ENCODE assay signal across 28 cellular contexts in the genomic region with DNA sequence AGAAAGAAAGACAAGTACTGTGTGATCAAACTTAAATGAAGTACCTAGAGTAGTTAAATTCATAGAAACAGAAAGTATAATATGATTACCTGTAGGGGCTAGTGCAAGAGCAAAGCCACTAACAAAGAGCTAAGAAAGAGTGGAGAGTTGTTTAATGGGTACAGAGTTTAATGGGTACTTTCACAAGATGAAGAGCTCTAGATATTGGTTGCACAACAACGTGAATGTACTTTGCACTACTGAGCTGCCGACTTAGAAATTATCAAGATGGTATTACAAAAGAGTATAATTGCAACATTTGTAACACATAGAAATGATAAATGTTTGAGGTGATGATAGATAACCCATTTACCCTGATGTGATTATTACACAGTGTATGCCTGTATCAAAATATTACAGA.
DNase-seq lines count a peak whose midpoint lies in the region; TF ChIP-seq lines count a peak whose summit lies in the region.
"Had no signal": no experiment of that assay in that cellular context is flagged by ENCODE, and none has a peak within 500 bp of the region (broad histone marks: within the 10 kb centered on the region; RNA-seq: fewer than 3 reads in every experiment).

No MANE protein-coding gene starts in this region.

- no peaks in the 10 kb centered on the region for H3K36me3 ChIP-seq in liver (ENCODE audit: control insufficient read depth in 4 of 4, insufficient read depth in 3 of 4, low read depth in 1 of 4, low read length in 3 of 4)
- H3K36me3 ChIP-seq: BE2C, Peyer's patch had no signal

- H3K4me3 ChIP-seq in liver (ENCODE audit: low read depth in 1 of 3, low read length in 3 of 3) = no peak overlapping the region
- H3K4me3 ChIP-seq: GM12878, Peyer's patch had no signal

- H3K9ac ChIP-seq in liver (ENCODE audit: low read depth in 1 of 2, low read length in 2 of 2) = no peak overlapping the region
- H3K9ac ChIP-seq: SK-N-SH had no signal

- DNase-seq in NOMO-1 (lab: John Stamatoyannopoulos, UW; ENCODE audit: unreplicated experiment in 2 of 2) = peak; percentile 45 to 52
- no peak for DNase-seq in NOMO-1 treated with dmso at 0.1 percent for 144 hours (lab: John Stamatoyannopoulos, UW; ENCODE audit: unreplicated experiment)
- DNase-seq in amniotic epithelial cell (ENCODE audit: low read depth) = peak; percentile 84
- DNase-seq in NCI-H446 treated with DMSO at 0.1 percent for 48 hours (lab: John Stamatoyannopoulos, UW) = no peak
- DNase-seq in NCI-H526 (lab: John Stamatoyannopoulos, UW) = no peak
- no peak for DNase-seq in NCI-H1930 (lab: John Stamatoyannopoulos, UW)
- DNase-seq: BE2C; CD8-positive, alpha-beta memory T cell; DMS 273 treated with DMSO at 0.1 percent for 48 hours; DMS79; EL; GDM1; Karpas-422; NCI-H1105 treated with DMSO at 0.1 percent for 48 hours; NCI-H2081; NCI-H2171 treated with DMSO at 0.1 percent for 48 hours; NCI-H524 treated with DMSO at 0.1 percent for 48 hours; NCI-H82; NK-92 treated with Interleukin-12 subunit alpha and Interleukin-12 subunit beta, amount 100 ng/mL, for 24 hours; OCI-M1; Peyer's patch; SIG-M5; SK-N-SH; SW 1271 had no signal

- H3K27ac ChIP-seq in liver (ENCODE audit: low read depth in 1 of 2, low read length in 2 of 2) = no peak overlapping the region
- H3K27ac ChIP-seq: 22Rv1, HL-60, Peyer's patch had no signal

- TF ChIP-seq RAD21 in liver (IDR thresholded peaks at IDR 0.05) = peak in 1 of 2 donors; percentile 26

- no peaks in the 10 kb centered on the region for H3K9me3 ChIP-seq in liver (ENCODE audit: control insufficient read depth in 4 of 4, low read length in 3 of 4)
- H3K9me3 ChIP-seq: BE2C, Peyer's patch, SK-N-SH had no signal

- peaks cover 0 to 4% (median 1%) of the 10 kb centered on the region in 4 donors for H3K4me1 ChIP-seq in liver (ENCODE audit: control insufficient read depth in 4 of 4, insufficient read depth in 4 of 4, low read length in 3 of 4)
- H3K4me1 ChIP-seq: Peyer's patch had no signal

- 30% methylated on average over 2 of the region's 2 CpGs for WGBS in liver

- no peaks in the 10 kb centered on the region for H3K27me3 ChIP-seq in liver (ENCODE audit: control insufficient read depth in 4 of 4, insufficient read depth in 4 of 4, low read length in 3 of 4)
- H3K27me3 ChIP-seq: BE2C, Peyer's patch had no signal

- TF ChIP-seq CTCF in liver (IDR thresholded peaks at IDR 0.05; ENCODE audit: low read depth, low read length, missing input control) = no peak

TF ChIP-seq in liver, 16 proteins besides CTCF, POLR2A, EP300 and RAD21:
- no peak for TF ChIP-seq SP1 (IDR thresholded peaks at IDR 0.05)
- peak in 1 of 2 donors; percentile 50 for TF ChIP-seq RXRA (IDR thresholded peaks at IDR 0.05)
- no peak for TF ChIP-seq GABPA (IDR thresholded peaks at IDR 0.05 in 1 of 2, conservative IDR thresholded peaks at IDR 0.05 in 1 of 2)
- TF ChIP-seq, protein P1, sequence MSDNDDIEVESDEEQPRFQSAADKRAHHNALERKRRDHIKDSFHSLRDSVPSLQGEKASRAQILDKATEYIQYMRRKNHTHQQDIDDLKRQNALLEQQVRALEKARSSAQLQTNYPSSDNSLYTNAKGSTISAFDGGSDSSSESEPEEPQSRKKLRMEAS (IDR thresholded peaks at IDR 0.05) = no peak
- TF ChIP-seq, protein P2, sequence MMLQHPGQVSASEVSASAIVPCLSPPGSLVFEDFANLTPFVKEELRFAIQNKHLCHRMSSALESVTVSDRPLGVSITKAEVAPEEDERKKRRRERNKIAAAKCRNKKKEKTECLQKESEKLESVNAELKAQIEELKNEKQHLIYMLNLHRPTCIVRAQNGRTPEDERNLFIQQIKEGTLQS (IDR thresholded peaks at IDR 0.05) = no peak
- no peak for TF ChIP-seq NR2F2 (IDR thresholded peaks at IDR 0.05)
- TF ChIP-seq TAF1 (conservative IDR thresholded peaks at IDR 0.05) = no peak
- TF ChIP-seq EGR1 (IDR thresholded peaks at IDR 0.05; ENCODE audit: low read depth in 2 of 2) = no peak
- peak; percentile 39 for TF ChIP-seq HNF4G (IDR thresholded peaks at IDR 0.05)
- TF ChIP-seq, protein P3, sequence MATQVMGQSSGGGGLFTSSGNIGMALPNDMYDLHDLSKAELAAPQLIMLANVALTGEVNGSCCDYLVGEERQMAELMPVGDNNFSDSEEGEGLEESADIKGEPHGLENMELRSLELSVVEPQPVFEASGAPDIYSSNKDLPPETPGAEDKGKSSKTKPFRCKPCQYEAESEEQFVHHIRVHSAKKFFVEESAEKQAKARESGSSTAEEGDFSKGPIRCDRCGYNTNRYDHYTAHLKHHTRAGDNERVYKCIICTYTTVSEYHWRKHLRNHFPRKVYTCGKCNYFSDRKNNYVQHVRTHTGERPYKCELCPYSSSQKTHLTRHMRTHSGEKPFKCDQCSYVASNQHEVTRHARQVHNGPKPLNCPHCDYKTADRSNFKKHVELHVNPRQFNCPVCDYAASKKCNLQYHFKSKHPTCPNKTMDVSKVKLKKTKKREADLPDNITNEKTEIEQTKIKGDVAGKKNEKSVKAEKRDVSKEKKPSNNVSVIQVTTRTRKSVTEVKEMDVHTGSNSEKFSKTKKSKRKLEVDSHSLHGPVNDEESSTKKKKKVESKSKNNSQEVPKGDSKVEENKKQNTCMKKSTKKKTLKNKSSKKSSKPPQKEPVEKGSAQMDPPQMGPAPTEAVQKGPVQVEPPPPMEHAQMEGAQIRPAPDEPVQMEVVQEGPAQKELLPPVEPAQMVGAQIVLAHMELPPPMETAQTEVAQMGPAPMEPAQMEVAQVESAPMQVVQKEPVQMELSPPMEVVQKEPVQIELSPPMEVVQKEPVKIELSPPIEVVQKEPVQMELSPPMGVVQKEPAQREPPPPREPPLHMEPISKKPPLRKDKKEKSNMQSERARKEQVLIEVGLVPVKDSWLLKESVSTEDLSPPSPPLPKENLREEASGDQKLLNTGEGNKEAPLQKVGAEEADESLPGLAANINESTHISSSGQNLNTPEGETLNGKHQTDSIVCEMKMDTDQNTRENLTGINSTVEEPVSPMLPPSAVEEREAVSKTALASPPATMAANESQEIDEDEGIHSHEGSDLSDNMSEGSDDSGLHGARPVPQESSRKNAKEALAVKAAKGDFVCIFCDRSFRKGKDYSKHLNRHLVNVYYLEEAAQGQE (IDR thresholded peaks at IDR 0.05) = no peak
- peak in 1 of 2 donors; percentile 37 for TF ChIP-seq JUND (IDR thresholded peaks at IDR 0.05)
- no peak for TF ChIP-seq YY1 (IDR thresholded peaks at IDR 0.05)
- peak; percentile 86 to 87 for TF ChIP-seq HNF4A (conservative IDR thresholded peaks at IDR 0.05)
- TF ChIP-seq FOXA2 (IDR thresholded peaks at IDR 0.05) = no peak
- TF ChIP-seq, protein P4, sequence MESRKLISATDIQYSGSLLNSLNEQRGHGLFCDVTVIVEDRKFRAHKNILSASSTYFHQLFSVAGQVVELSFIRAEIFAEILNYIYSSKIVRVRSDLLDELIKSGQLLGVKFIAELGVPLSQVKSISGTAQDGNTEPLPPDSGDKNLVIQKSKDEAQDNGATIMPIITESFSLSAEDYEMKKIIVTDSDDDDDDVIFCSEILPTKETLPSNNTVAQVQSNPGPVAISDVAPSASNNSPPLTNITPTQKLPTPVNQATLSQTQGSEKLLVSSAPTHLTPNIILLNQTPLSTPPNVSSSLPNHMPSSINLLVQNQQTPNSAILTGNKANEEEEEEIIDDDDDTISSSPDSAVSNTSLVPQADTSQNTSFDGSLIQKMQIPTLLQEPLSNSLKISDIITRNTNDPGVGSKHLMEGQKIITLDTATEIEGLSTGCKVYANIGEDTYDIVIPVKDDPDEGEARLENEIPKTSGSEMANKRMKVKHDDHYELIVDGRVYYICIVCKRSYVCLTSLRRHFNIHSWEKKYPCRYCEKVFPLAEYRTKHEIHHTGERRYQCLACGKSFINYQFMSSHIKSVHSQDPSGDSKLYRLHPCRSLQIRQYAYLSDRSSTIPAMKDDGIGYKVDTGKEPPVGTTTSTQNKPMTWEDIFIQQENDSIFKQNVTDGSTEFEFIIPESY (IDR thresholded peaks at IDR 0.05) = no peak
- no peak for TF ChIP-seq FOXA1 (IDR thresholded peaks at IDR 0.05)

Comparison
In these comparisons a context has a peak if more than half of its experiments do, and no peak if none do; other contexts are left out.
1. DNase-seq: peak in NOMO-1 (2 of 2) and amniotic epithelial cell (single experiment); none in NOMO-1 treated with dmso at 0.1 percent for 144 hours (single experiment), NCI-H446 treated with DMSO at 0.1 percent for 48 hours (single experiment), NCI-H526 (0 of 2) and NCI-H1930 (0 of 2).